9 cellular contexts compared by ENCODE assay signal in genomic region chr1:68112835-68113243, GRCh38.
DNase-seq lines count a peak whose midpoint lies in the region; ATAC-seq, FAIRE-seq and TF ChIP-seq lines count a peak whose summit lies in the region.
"Had no signal": no experiment of that assay in that cellular context is flagged by ENCODE, and none has a peak within 500 bp of the region (broad histone marks: within the 10 kb centered on the region; RNA-seq: fewer than 3 reads in every experiment).

No MANE protein-coding gene starts in this region.

- H3K4me3 ChIP-seq in ACC112 (ENCODE audit: low read depth, low read length): no peak overlapping the region

- no peak overlapping the region for H3K4me3 Mint-ChIP-seq in MCF 10A (ENCODE audit: unreplicated experiment)
- H3K4me3 Mint-ChIP-seq in activated T-helper 17 cell treated with anti-CD3 and anti-CD28 coated beads, Interleukin-2, amount 50 U/mL, for 72 hours: no peak overlapping the region
- H3K4me3 Mint-ChIP-seq: natural killer cell treated with Interleukin-12 subunit alpha and Interleukin-12 subunit beta and Interleukin-15 and Interleukin-18, amount 100 ng/mL, for 72 hours had no signal

- H3K79me2 ChIP-seq in ACC112 (ENCODE audit: control insufficient read depth, insufficient read depth, low read length, unreplicated experiment): no peaks in the 10 kb centered on the region

- no peaks in the 10 kb centered on the region for H3K27me3 Mint-ChIP-seq in MCF 10A (ENCODE audit: insufficient read depth, unreplicated experiment)
- H3K27me3 Mint-ChIP-seq in activated T-helper 17 cell treated with anti-CD3 and anti-CD28 coated beads, Interleukin-2, amount 50 U/mL, for 72 hours: peaks cover 17% of the 10 kb centered on the region

- BruUV-seq in MCF 10A (replicated peaks; lab: Mats Ljungman, UMichigan): no TSS peak

- H3K9me3 Mint-ChIP-seq in MCF 10A (ENCODE audit: unreplicated experiment): no peaks in the 10 kb centered on the region
- no peaks in the 10 kb centered on the region for H3K9me3 Mint-ChIP-seq in activated T-helper 17 cell treated with anti-CD3 and anti-CD28 coated beads, Interleukin-2, amount 50 U/mL, for 72 hours
- H3K9me3 Mint-ChIP-seq: natural killer cell treated with Interleukin-12 subunit alpha and Interleukin-12 subunit beta and Interleukin-15 and Interleukin-18, amount 100 ng/mL, for 72 hours had no signal

- no peak for TF ChIP-seq CTCF in MCF 10A (IDR thresholded peaks at IDR 0.05; ENCODE audit: unreplicated experiment)

- CTCF ChIA-PET in MCF 10A (lab: Yijun Ruan, JAX): interaction anchor here (0.7 to 12.1 kb wide), 10 partner anchors 9 to 346 kb away, joined by 3 to 599 read pairs (median 4); no protein-coding TSS in a partner anchor

- H3K4me1 Mint-ChIP-seq in MCF 10A (ENCODE audit: insufficient read depth, unreplicated experiment): peaks cover 24% of the 10 kb centered on the region
- H3K4me1 Mint-ChIP-seq in activated T-helper 17 cell treated with anti-CD3 and anti-CD28 coated beads, Interleukin-2, amount 50 U/mL, for 72 hours: peaks cover 5% of the 10 kb centered on the region

- POLR2A ChIA-PET in MCF 10A (lab: Yijun Ruan, JAX): interaction anchor here (1.0 kb wide), 1 partner anchor 119 kb away, joined by 4 read pairs; the partner anchor contains the start of gene WLS

- no peak overlapping the region for H2AFZ ChIP-seq in ACC112 (ENCODE audit: low read length, unreplicated experiment)

- peak overlapping the region; percentile 22 for H3K27ac ChIP-seq in ACC112 (ENCODE audit: low read depth, low read length)

- H3K27me3 ChIP-seq in ACC112 (ENCODE audit: insufficient read depth, low read length): no peaks in the 10 kb centered on the region

- H3K27ac Mint-ChIP-seq in MCF 10A (ENCODE audit: low read depth, unreplicated experiment): no peak overlapping the region
- no peak overlapping the region for H3K27ac Mint-ChIP-seq in activated T-helper 17 cell treated with anti-CD3 and anti-CD28 coated beads, Interleukin-2, amount 50 U/mL, for 72 hours
- H3K27ac Mint-ChIP-seq: natural killer cell treated with Interleukin-12 subunit alpha and Interleukin-12 subunit beta and Interleukin-15 and Interleukin-18, amount 100 ng/mL, for 72 hours had no signal

- DNase-seq in HTR-8/SVneo (ENCODE audit: insufficient read length, low spot score): peak; percentile 43
- DNase-seq in MCF 10A (ENCODE audit: unreplicated experiment): peak; percentile 83
- peak in 33 of 51 donors; percentile 25 to 79 (median 55) for DNase-seq in hypothalamus (lab: John Stamatoyannopoulos, UW)
- DNase-seq in frontal cortex (ENCODE audit: low spot score in 2 of 2): no peak

- no peaks in the 10 kb centered on the region for H3K36me3 ChIP-seq in ACC112 (ENCODE audit: insufficient read depth, low read length)

- peaks cover 2% of the 10 kb centered on the region for H3K36me3 Mint-ChIP-seq in MCF 10A (ENCODE audit: insufficient read depth, unreplicated experiment)
- H3K36me3 Mint-ChIP-seq in activated T-helper 17 cell treated with anti-CD3 and anti-CD28 coated beads, Interleukin-2, amount 50 U/mL, for 72 hours (ENCODE audit: low read depth): no peaks in the 10 kb centered on the region
- H3K36me3 Mint-ChIP-seq: natural killer cell treated with Interleukin-12 subunit alpha and Interleukin-12 subunit beta and Interleukin-15 and Interleukin-18, amount 100 ng/mL, for 72 hours had no signal

- no peak for ATAC-seq in activated T-helper 17 cell treated with anti-CD3 and anti-CD28 coated beads, Interleukin-2, amount 50 U/mL, for 72 hours (replicated peaks)
- ATAC-seq in GM21717 (IDR thresholded peaks at IDR 0.05; ENCODE audit: unreplicated experiment) (no peak), GM21737 (IDR thresholded peaks at IDR 0.05; ENCODE audit: unreplicated experiment) (no peak)

- intact Hi-C loops in MCF 10A (cut with micrococcal nuclease): loop anchor here (1.0 to 5.0 kb wide), 5 partner anchors 101 to 578 kb away; partner anchors contain the start of gene GADD45A

- peaks cover 35% of the 10 kb centered on the region for H3K4me1 ChIP-seq in ACC112 (ENCODE audit: control insufficient read depth, insufficient read depth, low read length, unreplicated experiment)

- FAIRE-seq in HTR-8/SVneo (lab: Jason Lieb, UNC) (no peak), frontal cortex (lab: Jason Lieb, UNC) (no peak)

Comparison
In these comparisons a context has a peak if more than half of its experiments do, and no peak if none do; other contexts are left out.
1. DNase-seq: peak in HTR-8/SVneo (single experiment), MCF 10A (single experiment) and hypothalamus (33 of 51); none in frontal cortex (0 of 2).